Comparison of ENCODE assay signal across 26 cellular contexts in the genomic region with DNA sequence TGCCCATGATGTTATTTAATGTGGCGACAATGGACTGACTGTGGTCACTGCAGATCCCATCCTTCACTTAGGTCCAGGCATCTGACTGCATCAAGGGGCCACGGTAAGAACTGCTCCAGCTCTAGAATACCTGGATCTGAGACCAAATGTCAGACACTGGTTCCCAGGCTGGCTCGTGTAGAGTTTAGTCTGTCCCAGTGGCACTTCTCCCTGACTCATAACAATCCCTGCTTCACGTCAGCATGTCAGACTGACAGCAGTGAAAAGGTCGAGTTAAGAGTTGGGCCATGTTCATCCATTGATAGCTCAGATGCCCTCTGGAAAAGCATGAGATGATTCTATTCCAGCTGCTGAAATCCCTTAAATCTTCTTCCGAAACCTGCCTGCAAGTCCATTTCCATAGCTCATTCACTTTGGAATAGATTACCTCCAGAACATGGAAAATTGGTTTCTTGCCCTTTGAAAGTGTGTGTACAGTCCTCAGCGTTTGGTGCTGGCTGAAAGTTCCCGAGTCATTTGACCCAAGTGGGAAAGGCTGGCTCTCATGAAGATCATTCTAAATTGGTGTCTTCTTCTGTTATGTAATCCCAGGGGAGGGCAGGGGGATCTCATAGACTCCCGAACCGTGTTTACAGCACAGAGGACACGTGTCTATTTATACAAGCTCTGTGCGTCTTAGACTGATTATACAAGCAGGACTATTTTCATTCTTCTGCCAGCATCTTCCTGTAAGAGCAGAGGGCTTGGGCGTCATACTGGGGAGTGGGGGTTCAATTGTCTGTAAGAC.
DNase-seq lines count a peak whose midpoint lies in the region; ATAC-seq, FAIRE-seq and TF ChIP-seq lines count a peak whose summit lies in the region.
"Had no signal": no experiment of that assay in that cellular context is flagged by ENCODE, and none has a peak within 500 bp of the region (broad histone marks: within the 10 kb centered on the region; RNA-seq: fewer than 3 reads in every experiment).

No MANE protein-coding gene starts in this region.

- no peaks in the 10 kb centered on the region for H3K9me3 Mint-ChIP-seq in stimulated activated memory B cell treated with anti-CD40 and anti-IgM and Interleukin-4, amounts not matched to agents 10 μg/mL and 1 μg/mL and 100 μg/mL, for 72 hours
- H3K9me3 Mint-ChIP-seq in Caco-2 (ENCODE audit: unreplicated experiment): no peaks in the 10 kb centered on the region
- H3K9me3 Mint-ChIP-seq: GM23338; HFFc6; T-helper 1 cell treated with Interleukin-12 subunit alpha and Interleukin-12 subunit beta and Interleukin-4 antibody, amounts not matched to agents 30 μg/mL and 1 μg/mL, for 36 hours had no signal

- DNase-seq in GM12878 (ENCODE audit: low read depth, low spot score) (no peak), left kidney (ENCODE audit: low read depth, low spot score) (peak; percentile 42), DMS 273 (lab: John Stamatoyannopoulos, UW; ENCODE audit: unreplicated experiment) (no peak), Caco-2 (no peak)
- DNase-seq: activated CD4-positive, alpha-beta T cell treated with anti-CD3 and anti-CD28 coated beads, Interleukin-2, amount 50 U/mL, for 48 hours; activated naive CD4-positive, alpha-beta T cell treated with anti-CD3 and anti-CD28 coated beads, Interleukin-2, amount 50 U/mL, for 16 hours; body of pancreas; Calu3; cerebellar nuclear complex; DND-41; dorsolateral prefrontal cortex; esophagus squamous epithelium; foreskin melanocyte; HFFc6; NCI-H1930; NCI-H2171 treated with DMSO at 0.1 percent for 48 hours; NCI-H510A; stimulated activated CD4-positive, alpha-beta T cell treated with anti-CD3 and anti-CD28 coated beads, Interleukin-4, amount 100 ng/mL, for 1 hour had no signal

- no peaks in the 10 kb centered on the region; the same call in 2 of the 3 replicates for H3K9me3 ChIP-seq in GM12878 (replicated peaks; ENCODE audit: control insufficient read depth, insufficient read depth, low read length)
- H3K9me3 ChIP-seq in Caco-2: no peaks in the 10 kb centered on the region
- H3K9me3 ChIP-seq: body of pancreas, esophagus squamous epithelium, tibial artery had no signal

- ATAC-seq in HG02610 (IDR thresholded peaks at IDR 0.05; ENCODE audit: unreplicated experiment) (peak; percentile 38), GM12878 (no peak), HG03457 (IDR thresholded peaks at IDR 0.05; ENCODE audit: unreplicated experiment) (no peak)
- no peak for ATAC-seq in stimulated activated memory B cell treated with anti-CD40 and anti-IgM and Interleukin-4, amounts not matched to agents 10 μg/mL and 1 μg/mL and 100 μg/mL, for 72 hours
- ATAC-seq: body of pancreas, GM23338 had no signal

- TF ChIP-seq RAD21 in GM12878 (IDR thresholded peaks at IDR 0.05; ENCODE audit: insufficient read depth, low read depth, low read length): no peak

- RAD21 ChIA-PET in GM12878 (lab: Charles Lee; ENCODE audit: unreplicated experiment): interaction anchor here (0.6 to 1.1 kb wide), 2 partner anchors 21 to 62 kb away, joined by 3 to 4 read pairs; no protein-coding TSS in a partner anchor

- H3K4me1 ChIP-seq in GM12878 (ENCODE audit: control insufficient read depth, insufficient read depth, low read length) (no peaks in the 10 kb centered on the region), Caco-2 (peaks cover 23% of the 10 kb centered on the region)
- H3K4me1 ChIP-seq: body of pancreas, tibial artery had no signal

- no peak for TF ChIP-seq EP300 in GM12878 (IDR thresholded peaks at IDR 0.05; ENCODE audit: borderline replicate concordance in 1 of 2, control insufficient read depth in 1 of 2, low read depth in 2 of 2, low read length in 2 of 2)

- peaks cover 50% of the 10 kb centered on the region for H3K4me1 Mint-ChIP-seq in stimulated activated memory B cell treated with anti-CD40 and anti-IgM and Interleukin-4, amounts not matched to agents 10 μg/mL and 1 μg/mL and 100 μg/mL, for 72 hours
- H3K4me1 Mint-ChIP-seq in Caco-2 (ENCODE audit: low read depth, unreplicated experiment): peaks cover 29% of the 10 kb centered on the region

- no peak for TF ChIP-seq CTCF in GM12878 (IDR thresholded peaks at IDR 0.05 in 2 of 3, conservative IDR thresholded peaks at IDR 0.05 in 1 of 3; ENCODE audit: control insufficient read depth in 2 of 3, extremely low read depth in 1 of 3, insufficient read depth in 1 of 3, low read depth in 3 of 3, low read length in 3 of 3)
- TF ChIP-seq CTCF in Caco-2 (IDR thresholded peaks at IDR 0.05; ENCODE audit: insufficient read depth in 1 of 2, low read depth in 1 of 2, low read length in 1 of 2, severe bottlenecking in 1 of 2, unreplicated experiment in 1 of 2): no peak

- no peaks in the 10 kb centered on the region for H4K20me1 ChIP-seq in GM12878 (ENCODE audit: control insufficient read depth, insufficient read depth)

- peaks cover 54% of the 10 kb centered on the region for H3K36me3 Mint-ChIP-seq in stimulated activated memory B cell treated with anti-CD40 and anti-IgM and Interleukin-4, amounts not matched to agents 10 μg/mL and 1 μg/mL and 100 μg/mL, for 72 hours
- peaks cover 35% of the 10 kb centered on the region for H3K36me3 Mint-ChIP-seq in Caco-2 (ENCODE audit: insufficient read depth, unreplicated experiment)

- H3K27me3 ChIP-seq in GM12878 (replicated peaks in 1 of 2; ENCODE audit: control insufficient read depth in 2 of 2, insufficient read depth in 2 of 2, low read length in 1 of 2): no peaks in the 10 kb centered on the region
- no peaks in the 10 kb centered on the region for H3K27me3 ChIP-seq in Caco-2 (replicated peaks; ENCODE audit: control insufficient read depth, insufficient read depth, low read length)
- H3K27me3 ChIP-seq: body of pancreas, dorsolateral prefrontal cortex, tibial artery had no signal

- no TSS peak for BruUV-seq in GM12878 (replicated peaks; lab: Mats Ljungman, UMichigan)
- BruUV-seq in Caco-2 (replicated peaks; lab: Mats Ljungman, UMichigan): no TSS peak

- no peaks in the 10 kb centered on the region for H3K79me2 ChIP-seq in GM12878 (ENCODE audit: control insufficient read depth, insufficient read depth, low read length)

- H3K4me3 ChIP-seq in GM12878 (no peak overlapping the region), Caco-2 (ENCODE audit: low read depth, low read length) (no peak overlapping the region)
- H3K4me3 ChIP-seq: body of pancreas, dorsolateral prefrontal cortex, esophagus squamous epithelium, GM23338, tibial artery had no signal

- SMC1A ChIA-PET in GM12878 (lab: Charles Lee; ENCODE audit: uncharacterized antibody, unreplicated experiment): interaction anchor here (0.7 to 1.9 kb wide), 8 partner anchors 9 to 79 kb away, joined by 3 to 8 read pairs (median 3); no protein-coding TSS in a partner anchor

- WGBS in GM12878 (ENCODE audit: insufficient coverage, insufficient replicate concordance, low lambda C conversion rate, missing lambda C conversion rate): 27% methylated on average over 13 of the region's 13 CpGs

- FAIRE-seq in GM12878 (lab: Jason Lieb, UNC): no peak
- FAIRE-seq: TTC549 had no signal

- POLR2A ChIA-PET in GM12878 (lab: Charles Lee): interaction anchor here (0.6 to 1.7 kb wide), 2 partner anchors 28 to 117 kb away, joined by 3 to 4 read pairs; no protein-coding TSS in a partner anchor
- POLR2A ChIA-PET in Caco-2 (lab: Charles Lee): interaction anchor here (0.5 kb wide), 1 partner anchor 28 kb away, joined by 3 read pairs; no protein-coding TSS in a partner anchor

- H3K9ac ChIP-seq in GM12878 (ENCODE audit: control insufficient read depth, insufficient read depth, low read length): no peak overlapping the region

- TF ChIP-seq POLR2A in GM12878 (IDR thresholded peaks at IDR 0.05; ENCODE audit: low read depth, low read length): no peak

- H3K36me3 ChIP-seq in GM12878 (ENCODE audit: control insufficient read depth in 2 of 2, insufficient read depth in 2 of 2, low read length in 1 of 2) (peaks cover 0 to 5% of the 10 kb centered on the region in 2 experiments; a peak in 2 of 4 replicates), Caco-2 (ENCODE audit: control insufficient read depth, insufficient read depth, low read length) (peaks cover 2% of the 10 kb centered on the region)
- H3K36me3 ChIP-seq: esophagus squamous epithelium had no signal

- H2AFZ ChIP-seq in GM12878 (ENCODE audit: control insufficient read depth, low read depth, low read length): no peak overlapping the region

- CTCF ChIA-PET in GM12878 (lab: Yijun Ruan, JAX) (interaction anchor here (1.4 to 2.4 kb wide), 2 partner anchors 12 to 79 kb away, joined by 3 to 8 read pairs; no protein-coding TSS in a partner anchor), Caco-2 (lab: Charles Lee) (interaction anchor here (0.6 kb wide), 1 partner anchor 126 kb away, joined by 4 read pairs; no protein-coding TSS in a partner anchor)

- H3K27me3 Mint-ChIP-seq in stimulated activated memory B cell treated with anti-CD40 and anti-IgM and Interleukin-4, amounts not matched to agents 10 μg/mL and 1 μg/mL and 100 μg/mL, for 72 hours: no peaks in the 10 kb centered on the region
- H3K27me3 Mint-ChIP-seq in Caco-2 (ENCODE audit: insufficient read depth, unreplicated experiment): no peaks in the 10 kb centered on the region

- no peak overlapping the region for H3K27ac ChIP-seq in GM12878 (ENCODE audit: control insufficient read depth, insufficient read depth)
- H3K27ac ChIP-seq: body of pancreas, esophagus squamous epithelium, HL-60, tibial artery had no signal

- no peak overlapping the region for H3K4me2 ChIP-seq in GM12878 (ENCODE audit: control insufficient read depth, insufficient read depth)
- H3K4me2 ChIP-seq: GM23338 had no signal

- H3K4me3 Mint-ChIP-seq in stimulated activated memory B cell treated with anti-CD40 and anti-IgM and Interleukin-4, amounts not matched to agents 10 μg/mL and 1 μg/mL and 100 μg/mL, for 72 hours: no peak overlapping the region
- H3K4me3 Mint-ChIP-seq in Caco-2 (ENCODE audit: unreplicated experiment): no peak overlapping the region
- H3K4me3 Mint-ChIP-seq: GM23338; HFFc6; T-helper 1 cell treated with Interleukin-12 subunit alpha and Interleukin-12 subunit beta and Interleukin-4 antibody, amounts not matched to agents 30 μg/mL and 1 μg/mL, for 36 hours had no signal

- in situ Hi-C loops in GM12878 (cut with MboI): no loop called here

- intact Hi-C loops in GM12878 (cut with micrococcal nuclease; ENCODE audit: unreplicated experiment): no loop called here
- intact Hi-C loops in Caco-2 (cut with micrococcal nuclease; ENCODE audit: unreplicated experiment): no loop called here

- peak overlapping the region; percentile 35 for H3K27ac Mint-ChIP-seq in stimulated activated memory B cell treated with anti-CD40 and anti-IgM and Interleukin-4, amounts not matched to agents 10 μg/mL and 1 μg/mL and 100 μg/mL, for 72 hours
- no peak overlapping the region for H3K27ac Mint-ChIP-seq in Caco-2 (ENCODE audit: unreplicated experiment)
- H3K27ac Mint-ChIP-seq: GM23338; HFFc6; T-helper 1 cell treated with Interleukin-12 subunit alpha and Interleukin-12 subunit beta and Interleukin-4 antibody, amounts not matched to agents 30 μg/mL and 1 μg/mL, for 36 hours had no signal
